ENCODE assay signal across 18 cellular contexts in genomic region chr2:204365778-204366177, GRCh38.
A peak's percentile ranks its signal among the peaks of the same experiment; 100 is the strongest.
DNase-seq lines count a peak whose midpoint lies in the region; ATAC-seq lines count a peak whose summit lies in the region.
"Had no signal": no experiment of that assay in that cellular context is flagged by ENCODE, and none has a peak within 500 bp of the region (broad histone marks: within the 10 kb centered on the region; RNA-seq: fewer than 3 reads in every experiment).

No MANE protein-coding gene starts in this region.

- ATAC-seq in activated CD4-positive, CD25-positive, alpha-beta regulatory T cell treated with anti-CD3 and anti-CD28 coated beads, Interleukin-2, amount 50 U/mL, for 24 hours = no peak
- ATAC-seq in HG03521 (IDR thresholded peaks at IDR 0.05; ENCODE audit: unreplicated experiment) (no peak), HG02642 (IDR thresholded peaks at IDR 0.05; ENCODE audit: poor library complexity, unreplicated experiment) (no peak)
- ATAC-seq: A549 had no signal

- DNase-seq in D341Med (ENCODE audit: low spot score) (peak; percentile 75), NCI-H1694 treated with DMSO at 0.1 percent for 48 hours (lab: John Stamatoyannopoulos, UW) (peak; percentile 83), NCI-H82 (lab: John Stamatoyannopoulos, UW) (peak; percentile 91), left kidney (ENCODE audit: low read depth, low spot score) (peak; percentile 40)
- DNase-seq in activated T-cell treated with anti-CD3 and anti-CD28 coated beads, Interleukin-2, amount 50 U/mL, for 48 hours = no peak
- DNase-seq: C1 segment of cervical spinal cord, DMS153, H9, Kasumi-1, NCI-H1105, NCI-H187, NCI-H526, PC-9, SW 1271 had no signal

Comparison
In these comparisons a context has a peak if more than half of its experiments do, and no peak if none do; other contexts are left out.
1. DNase-seq: peak in D341Med (single experiment), NCI-H1694 treated with DMSO at 0.1 percent for 48 hours (single experiment), NCI-H82 (single experiment) and left kidney (single experiment); none in activated T-cell treated with anti-CD3 and anti-CD28 coated beads, Interleukin-2, amount 50 U/mL, for 48 hours (0 of 2).